8 cellular contexts compared by ENCODE assay signal in genomic region chrX:68751372-68751771, GRCh38.
"Had no signal": no experiment of that assay in that cellular context is flagged by ENCODE, and none has a peak within 500 bp of the region (broad histone marks: within the 10 kb centered on the region; RNA-seq: fewer than 3 reads in every experiment).

No MANE protein-coding gene starts in this region.

- DNase-seq: H9, HCEC 1CT, IMR-90 had no signal

- H3K4me3 ChIP-seq: GM23338, K562 had no signal

- H3K4me1 Mint-ChIP-seq: GM23338, H9 had no signal

- H3K4me3 Mint-ChIP-seq: GM23338, H9 had no signal

- H2AFZ ChIP-seq: GM23338 had no signal

- ATAC-seq: GM23338, K562 had no signal

- FAIRE-seq: H1, H54, HTR-8/SVneo, K562 had no signal

- H3K27ac Mint-ChIP-seq: GM23338, H9 had no signal

- H3K4me2 ChIP-seq: GM23338 had no signal
